ENCODE assay signal across 8 cellular contexts in genomic region chr11:129894281-129895125, GRCh38. TPM values are rescaled to one million over a fixed set of nuclear protein-coding genes. Genes with fewer than 3 reads are reported as not detected.
A peak's percentile ranks its signal among the peaks of the same experiment; 100 is the strongest.
DNase-seq lines count a peak whose midpoint lies in the region; ATAC-seq and TF ChIP-seq lines count a peak whose summit lies in the region.

No MANE protein-coding gene starts in this region.

- H3K27ac ChIP-seq in RWPE2 (ENCODE audit: poor library complexity, severe bottlenecking) = peak overlapping the region; percentile 46
- H3K27ac ChIP-seq in endodermal cell (ENCODE audit: low read depth, low read length) = no peak overlapping the region

- H3K4me1 ChIP-seq in RWPE2 (ENCODE audit: insufficient read depth, poor library complexity, severe bottlenecking) = peaks cover 7% of the 10 kb centered on the region
- no peaks in the 10 kb centered on the region for H3K4me1 ChIP-seq in endodermal cell (ENCODE audit: control insufficient read depth, insufficient read depth, low read length)

- H3K4me1 Mint-ChIP-seq in endodermal cell = peaks cover 15% of the 10 kb centered on the region

- peaks cover 35% of the 10 kb centered on the region for H3K36me3 ChIP-seq in RWPE2 (ENCODE audit: low read depth)
- peaks cover 34% of the 10 kb centered on the region for H3K36me3 ChIP-seq in endodermal cell (ENCODE audit: control insufficient read depth, insufficient read depth, low read length)

- H3K27me3 ChIP-seq in RWPE2 (ENCODE audit: insufficient read depth, poor library complexity, severe bottlenecking) = no peaks in the 10 kb centered on the region
- H3K27me3 ChIP-seq in endodermal cell (ENCODE audit: control insufficient read depth, insufficient read depth, low read length, poor library complexity, severe bottlenecking) = no peaks in the 10 kb centered on the region

- H3K4me3 ChIP-seq in RWPE2 (ENCODE audit: severe bottlenecking) = peak overlapping the region; percentile 58
- H3K4me3 ChIP-seq in endodermal cell (ENCODE audit: low read length) = peak overlapping the region; percentile 91

- TF ChIP-seq POLR2A in GM18505 (IDR thresholded peaks at IDR 0.05; ENCODE audit: borderline replicate concordance, extremely low read depth, insufficient read depth, insufficient read length) = no peak

- H3K9me3 ChIP-seq in RWPE2 (ENCODE audit: severe bottlenecking) (no peaks in the 10 kb centered on the region), endodermal cell (ENCODE audit: control insufficient read depth, low read length) (no peaks in the 10 kb centered on the region)

- peak overlapping the region; percentile 95 for H3K4me3 Mint-ChIP-seq in endodermal cell

- peak overlapping the region; percentile 70 for H3K9ac ChIP-seq in endodermal cell (ENCODE audit: extremely low read depth, low read length, poor library complexity, severe bottlenecking)

- no peak for TF ChIP-seq CTCF in RWPE2 (IDR thresholded peaks at IDR 0.05; ENCODE audit: poor library complexity, severe bottlenecking)
- no peak for TF ChIP-seq CTCF in endodermal cell (conservative IDR thresholded peaks at IDR 0.05)

- peaks cover 37% of the 10 kb centered on the region for H3K36me3 Mint-ChIP-seq in endodermal cell (ENCODE audit: low read depth)

- no peaks in the 10 kb centered on the region for H3K27me3 Mint-ChIP-seq in endodermal cell (ENCODE audit: insufficient read depth)

- DNase-seq in RWPE2 (ENCODE audit: low spot score) = no peak
- no peak for DNase-seq in endodermal cell
- peak; percentile 22 for DNase-seq in myocyte (ENCODE audit: low read depth)
- no peak for DNase-seq in cerebellum (ENCODE audit: low spot score)
- DNase-seq in NCI-H510A treated with DMSO at 0.1 percent for 48 hours (lab: John Stamatoyannopoulos, UW) = no peak
- no peak for DNase-seq in activated CD8-positive, alpha-beta memory T cell treated with anti-CD3 and anti-CD28 coated beads, Interleukin-2, amount 50 U/mL, for 48 hours

- WGBS in endodermal cell (ENCODE audit: insufficient coverage in 1 of 2, insufficient read length in 1 of 2), 2 experiments = 26 to 36% methylated on average over 7 to 13 of the region's 13 CpGs

- peak overlapping the region; percentile 84 for H3K27ac Mint-ChIP-seq in endodermal cell

- no peaks in the 10 kb centered on the region for H3K9me3 Mint-ChIP-seq in endodermal cell

- ATAC-seq in GM18505 (IDR thresholded peaks at IDR 0.05; ENCODE audit: unreplicated experiment) (peak; percentile 9), HG02884 (IDR thresholded peaks at IDR 0.05; ENCODE audit: unreplicated experiment) (peak; percentile 16), RWPE2 (ENCODE audit: low read depth) (peak; percentile 21; the same call in 2 of the 3 replicates)

RNA-seq across cellular contexts. Expression of gene NFRKB, which starts 0.9 kb away (rescaled TPM):
- total RNA-seq in endodermal cell (10 to 100 TPM; 46.1 to 46.5 TPM), myocyte (20.6 and 25.1 TPM in 2 replicates), cerebellum (23.3 TPM)
- polyA plus RNA-seq in endodermal cell (2013, experiment 1 of 2) = 38.8 TPM
- 35.3 TPM for polyA plus RNA-seq in endodermal cell (2013, experiment 2 of 2)
- polyA plus RNA-seq in myocyte (2012) = 11.4 TPM
